7 cellular contexts compared by ENCODE assay signal in the genomic region with DNA sequence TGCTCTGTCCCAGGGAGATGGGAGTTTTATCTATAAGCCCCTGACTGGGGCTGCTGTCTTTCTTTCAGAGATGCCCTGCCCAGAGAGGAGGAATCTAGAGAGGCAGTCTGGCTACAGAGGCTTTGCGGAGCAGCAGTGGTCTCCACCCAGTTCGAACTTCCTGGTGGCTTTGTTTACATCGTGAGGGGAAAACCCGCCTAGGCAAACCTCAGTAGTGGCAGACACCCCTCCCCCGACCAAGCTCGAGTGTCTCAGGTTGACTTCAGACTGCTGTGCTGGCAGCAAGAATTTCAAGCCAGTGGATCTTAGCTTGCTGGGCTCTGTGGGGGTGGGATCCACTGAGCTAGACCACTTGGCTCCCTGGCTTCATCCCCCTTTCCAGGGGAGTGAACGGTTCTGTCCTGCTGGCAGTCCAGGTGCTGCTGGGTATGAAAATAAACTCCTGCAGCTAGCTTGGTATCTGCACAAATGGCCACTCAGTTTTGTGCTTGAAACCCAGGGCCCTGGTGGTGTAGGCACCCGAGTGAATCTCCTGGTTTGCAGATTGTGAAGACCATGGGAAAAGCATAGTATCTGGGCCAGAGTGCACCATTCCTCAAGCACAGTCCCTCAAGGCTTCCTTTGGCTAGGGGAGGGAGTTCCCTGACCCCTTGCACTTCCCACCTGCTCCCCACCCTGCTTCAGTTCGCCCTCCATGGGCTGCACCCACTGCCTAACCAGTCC. TPM values are rescaled to one million over a fixed set of nuclear protein-coding genes. Genes with fewer than 3 reads are reported as not detected.
A peak's percentile ranks its signal among the peaks of the same experiment; 100 is the strongest.
DNase-seq lines count a peak whose midpoint lies in the region; ATAC-seq and TF ChIP-seq lines count a peak whose summit lies in the region.
"Not testable (repeated sequence)": the region's sequence is repeated elsewhere in the genome, so short reads cannot be mapped to it uniquely, and the experiment has no call there.

No MANE protein-coding gene starts in this region.

- H3K9me3 Mint-ChIP-seq in activated T-helper 1 cell treated with anti-CD3 and anti-CD28 coated beads, Interleukin-12 subunit alpha, Interleukin-12 subunit beta, Interleukin-2, Interleukin-4 antibody, amounts not matched to agents 30 ng/mL and 10 ng/mL and 1 ng/mL, durations not matched to agents 14 hours and 24 hours and 36 hours = peaks cover 35% of the 10 kb centered on the region

- H3K9me3 ChIP-seq in esophagus squamous epithelium = not testable (repeated sequence)

- not testable (repeated sequence) for H3K27ac Mint-ChIP-seq in activated T-helper 1 cell treated with anti-CD3 and anti-CD28 coated beads, Interleukin-12 subunit alpha, Interleukin-12 subunit beta, Interleukin-2, Interleukin-4 antibody, amounts not matched to agents 30 ng/mL and 10 ng/mL and 1 ng/mL, durations not matched to agents 14 hours and 24 hours and 36 hours

- H3K27me3 ChIP-seq in esophagus squamous epithelium = not testable (repeated sequence)

- not testable (repeated sequence) for H3K36me3 Mint-ChIP-seq in activated T-helper 1 cell treated with anti-CD3 and anti-CD28 coated beads, Interleukin-12 subunit alpha, Interleukin-12 subunit beta, Interleukin-2, Interleukin-4 antibody, amounts not matched to agents 30 ng/mL and 10 ng/mL and 1 ng/mL, durations not matched to agents 14 hours and 24 hours and 36 hours (ENCODE audit: low read depth)

- H3K4me1 Mint-ChIP-seq in activated T-helper 1 cell treated with anti-CD3 and anti-CD28 coated beads, Interleukin-12 subunit alpha, Interleukin-12 subunit beta, Interleukin-2, Interleukin-4 antibody, amounts not matched to agents 30 ng/mL and 10 ng/mL and 1 ng/mL, durations not matched to agents 14 hours and 24 hours and 36 hours (ENCODE audit: low read depth) = peaks cover 14% of the 10 kb centered on the region

- intact Hi-C loops in activated T-helper 1 cell treated with anti-CD3 and anti-CD28 coated beads, Interleukin-12 subunit alpha, Interleukin-12 subunit beta, Interleukin-2, Interleukin-4 antibody, amounts not matched to agents 30 ng/mL and 10 ng/mL and 1 ng/mL, durations not matched to agents 14 hours and 24 hours and 36 hours (cut with micrococcal nuclease) = loop anchor here (10.0 kb wide), 1 partner anchor 101 kb away; no protein-coding TSS in a partner anchor
- intact Hi-C loops in esophagus squamous epithelium (cut with DNase I) = not testable (repeated sequence)

- peak; percentile 31 for DNase-seq in NCI-H146 (lab: John Stamatoyannopoulos, UW)
- DNase-seq in activated CD4-positive, alpha-beta T cell treated with anti-CD3 and anti-CD28 coated beads for 24 hours (ENCODE audit: low read depth in 2 of 2) = peak; percentile 1 to 3
- peak; percentile 60 for DNase-seq in activated T-helper 1 cell treated with anti-CD3 and anti-CD28 coated beads, Interleukin-12 subunit alpha, Interleukin-12 subunit beta, Interleukin-2, Interleukin-4 antibody, amounts not matched to agents 30 ng/mL and 10 ng/mL and 1 ng/mL, durations not matched to agents 14 hours and 24 hours and 36 hours (ENCODE audit: low spot score)
- peak; percentile 0 for DNase-seq in esophagus squamous epithelium (lab: John Stamatoyannopoulos, UW)
- DNase-seq in stimulated activated CD4-positive, alpha-beta T cell treated with anti-CD3 and anti-CD28 coated beads, Interleukin-2, amount 100 ng/mL, for 4 hours (ENCODE audit: low read depth) = peak; percentile 7

- WGBS in esophagus squamous epithelium, 2 donors = 87 to 89% methylated on average over 2 of the region's 9 CpGs

- H3K36me3 ChIP-seq in esophagus squamous epithelium = not testable (repeated sequence)

- ATAC-seq in GM19025 (IDR thresholded peaks at IDR 0.05; ENCODE audit: low read depth, unreplicated experiment) = peak; percentile 84
- ATAC-seq in HG02763 (IDR thresholded peaks at IDR 0.05; ENCODE audit: unreplicated experiment) = peak; percentile 88

- peaks cover 0 to 11% (median 0%) of the 10 kb centered on the region in 3 donors for H3K4me1 ChIP-seq in esophagus squamous epithelium

- not testable (repeated sequence) for H3K27me3 Mint-ChIP-seq in activated T-helper 1 cell treated with anti-CD3 and anti-CD28 coated beads, Interleukin-12 subunit alpha, Interleukin-12 subunit beta, Interleukin-2, Interleukin-4 antibody, amounts not matched to agents 30 ng/mL and 10 ng/mL and 1 ng/mL, durations not matched to agents 14 hours and 24 hours and 36 hours (ENCODE audit: insufficient read depth)

- TF ChIP-seq POLR2A in esophagus squamous epithelium (IDR thresholded peaks at IDR 0.05) = not testable (repeated sequence)

- not testable (repeated sequence) for H3K4me3 ChIP-seq in esophagus squamous epithelium

- H3K4me3 Mint-ChIP-seq in activated T-helper 1 cell treated with anti-CD3 and anti-CD28 coated beads, Interleukin-12 subunit alpha, Interleukin-12 subunit beta, Interleukin-2, Interleukin-4 antibody, amounts not matched to agents 30 ng/mL and 10 ng/mL and 1 ng/mL, durations not matched to agents 14 hours and 24 hours and 36 hours = peak overlapping the region; percentile 23

- TF ChIP-seq CTCF in esophagus squamous epithelium (IDR thresholded peaks at IDR 0.05) = not testable (repeated sequence)

- H3K27ac ChIP-seq in esophagus squamous epithelium = not testable (repeated sequence)

RNA-seq across cellular contexts. Expression of gene OTOGL, which starts 15.3 kb away (rescaled TPM):
- 0.21 TPM in 1 of 2 replicates, not detected in the other for total RNA-seq in activated T-helper 1 cell treated with anti-CD3 and anti-CD28 coated beads, Interleukin-12 subunit alpha, Interleukin-12 subunit beta, Interleukin-2, Interleukin-4 antibody, amounts not matched to agents 30 ng/mL and 10 ng/mL and 1 ng/mL, durations not matched to agents 14 hours and 24 hours and 36 hours
- total RNA-seq in esophagus squamous epithelium = under 1 TPM in 3 of 4 donors, not detected in 1; 0.04 to 0.57 (median 0.23) TPM

Comparison
In these comparisons a context has a peak if more than half of its experiments do, and no peak if none do; other contexts are left out.
1. DNase-seq: peak in every context shown above with its lines; median percentile 60 in activated T-helper 1 cell treated with anti-CD3 and anti-CD28 coated beads, Interleukin-12 subunit alpha, Interleukin-12 subunit beta, Interleukin-2, Interleukin-4 antibody, amounts not matched to agents 30 ng/mL and 10 ng/mL and 1 ng/mL, durations not matched to agents 14 hours and 24 hours and 36 hours; 31 in NCI-H146; 7 in stimulated activated CD4-positive, alpha-beta T cell treated with anti-CD3 and anti-CD28 coated beads, Interleukin-2, amount 100 ng/mL, for 4 hours; 2 in activated CD4-positive, alpha-beta T cell treated with anti-CD3 and anti-CD28 coated beads for 24 hours; 0 in esophagus squamous epithelium.